ENCODE assay signal across 11 cellular contexts in genomic region chr11:65586676-65587075, GRCh38. TPM values are rescaled to one million over a fixed set of nuclear protein-coding genes. Genes with fewer than 3 reads are reported as not detected.
DNase-seq lines count a peak whose midpoint lies in the region; ATAC-seq and TF ChIP-seq lines count a peak whose summit lies in the region.
"Had no signal": no experiment of that assay in that cellular context is flagged by ENCODE, and none has a peak within 500 bp of the region (broad histone marks: within the 10 kb centered on the region; RNA-seq: fewer than 3 reads in every experiment).

No MANE protein-coding gene starts in this region.

- TF ChIP-seq CTCF in OCI-LY3 (IDR thresholded peaks at IDR 0.05; ENCODE audit: low read depth, low read length) (no peak), neural crest cell (conservative IDR thresholded peaks at IDR 0.05) (no peak)

- no peak for ATAC-seq in GM21825 (IDR thresholded peaks at IDR 0.05; ENCODE audit: unreplicated experiment)

- H2AFZ ChIP-seq in OCI-LY3 (ENCODE audit: low read depth, low read length), result no peak overlapping the region

- H3K27ac Mint-ChIP-seq in CD8-positive, alpha-beta memory T cell, result peak overlapping the region in 6 of 8 donors; percentile 11 to 83 (median 74)
- H3K27ac Mint-ChIP-seq in neural crest cell (ENCODE audit: unreplicated experiment), result no peak overlapping the region

- H3K4me3 ChIP-seq in CD8-positive, alpha-beta memory T cell (ENCODE audit: low read length), result no peak overlapping the region
- H3K4me3 ChIP-seq in OCI-LY3 (ENCODE audit: low read length), result no peak overlapping the region

- no peak overlapping the region for H3K27ac ChIP-seq in CD8-positive, alpha-beta memory T cell (ENCODE audit: low read depth, low read length)
- H3K27ac ChIP-seq in OCI-LY3 (ENCODE audit: low read length), result peak overlapping the region; percentile 93

- H3K9me3 ChIP-seq in CD8-positive, alpha-beta memory T cell (ENCODE audit: low read length), result no peaks in the 10 kb centered on the region
- no peaks in the 10 kb centered on the region for H3K9me3 ChIP-seq in OCI-LY3 (ENCODE audit: insufficient read depth, low read length)

- no peaks in the 10 kb centered on the region for H3K79me2 ChIP-seq in OCI-LY3 (ENCODE audit: low read length)

- H3K27me3 ChIP-seq in CD8-positive, alpha-beta memory T cell (ENCODE audit: insufficient read depth, low read length, poor library complexity, severe bottlenecking), result no peaks in the 10 kb centered on the region
- no peaks in the 10 kb centered on the region for H3K27me3 ChIP-seq in OCI-LY3 (ENCODE audit: low read depth, low read length)

- H3K9me3 Mint-ChIP-seq in CD8-positive, alpha-beta memory T cell, result no peaks in the 10 kb centered on the region
- no peaks in the 10 kb centered on the region for H3K9me3 Mint-ChIP-seq in neural crest cell

- H3K27me3 Mint-ChIP-seq in CD8-positive, alpha-beta memory T cell, result no peaks in the 10 kb centered on the region
- peaks cover 10% of the 10 kb centered on the region for H3K27me3 Mint-ChIP-seq in neural crest cell (ENCODE audit: low read depth)

- H3K4me2 ChIP-seq in OCI-LY3 (ENCODE audit: low read length), result peak overlapping the region; percentile 84

- peak overlapping the region; percentile 6; the same call in 1 of the 2 replicates for H3K9ac ChIP-seq in OCI-LY3 (ENCODE audit: low read length)

- no peaks in the 10 kb centered on the region for H4K20me1 ChIP-seq in OCI-LY3 (ENCODE audit: insufficient read depth, low read length)

- H3K4me3 Mint-ChIP-seq in CD8-positive, alpha-beta memory T cell, result no peak overlapping the region
- peak overlapping the region; percentile 41 for H3K4me3 Mint-ChIP-seq in neural crest cell

- H3K4me1 ChIP-seq in CD8-positive, alpha-beta memory T cell (ENCODE audit: insufficient read depth, low read length), result peaks cover 17% of the 10 kb centered on the region
- H3K4me1 ChIP-seq in OCI-LY3 (ENCODE audit: low read length), result peaks cover 48% of the 10 kb centered on the region

- POLR2A ChIA-PET in CD8-positive, alpha-beta memory T cell (lab: Charles Lee), result interaction anchor here (0.8 to 4.7 kb wide), 2 partner anchors 10 to 61 kb away, joined by 3 to 32 read pairs; partner anchors contain the start of genes EHBP1L1 and SCYL1

- CTCF ChIA-PET in CD8-positive, alpha-beta memory T cell (lab: Charles Lee), result interaction anchor here (1.2 to 11.9 kb wide), 7 partner anchors 7 to 74 kb away, joined by 4 to 258 read pairs (median 24); partner anchors contain the start of genes EHBP1L1, FAM89B and ZNRD2

- peaks cover 4 to 63% (median 5%) of the 10 kb centered on the region in 3 donors for H3K36me3 Mint-ChIP-seq in CD8-positive, alpha-beta memory T cell
- H3K36me3 Mint-ChIP-seq in neural crest cell (ENCODE audit: low read depth), result no peaks in the 10 kb centered on the region

- peaks cover 14% of the 10 kb centered on the region for H3K36me3 ChIP-seq in CD8-positive, alpha-beta memory T cell (ENCODE audit: insufficient read depth, low read length)
- peaks cover 15% of the 10 kb centered on the region for H3K36me3 ChIP-seq in OCI-LY3 (replicated peaks; ENCODE audit: low read depth, low read length)

- no peak for DNase-seq in CD8-positive, alpha-beta memory T cell
- DNase-seq in epidermal melanocyte (ENCODE audit: insufficient read length, low spot score) (peak; percentile 100), neural crest cell (ENCODE audit: low read depth, low spot score) (no peak), Ammon's horn (ENCODE audit: low spot score) (no peak), NCI-H2171 (lab: John Stamatoyannopoulos, UW) (no peak)
- no peak for DNase-seq in stimulated activated naive CD4-positive, alpha-beta T cell (lab: John Stamatoyannopoulos, UW)
- DNase-seq: effector CD4-positive, alpha-beta T cell; mammary epithelial cell; NCI-H526 had no signal

- peaks cover 18 to 31% (median 23%) of the 10 kb centered on the region in 3 donors for H3K4me1 Mint-ChIP-seq in CD8-positive, alpha-beta memory T cell
- H3K4me1 Mint-ChIP-seq in neural crest cell, result peaks cover 42% of the 10 kb centered on the region

RNA-seq across cellular contexts. Expression of gene KCNK7, which starts 8.9 kb away (rescaled TPM):
- total RNA-seq in CD8-positive, alpha-beta memory T cell, result under 1 TPM; 0.59 to 0.64 TPM
- not detected for polyA plus RNA-seq in CD8-positive, alpha-beta memory T cell
- total RNA-seq in neural crest cell, result 1.0 and 1.1 TPM in 2 replicates

RNA-seq across cellular contexts. Expression of gene EHBP1L1, which starts 10.8 kb away (rescaled TPM):
- total RNA-seq in CD8-positive, alpha-beta memory T cell, result 100 to 1,000 TPM in 1 of 2 experiments, 10 to 100 TPM in 1; 97.3 to 100 TPM
- 25.1 TPM for polyA plus RNA-seq in CD8-positive, alpha-beta memory T cell
- total RNA-seq in neural crest cell, result 13.6 and 15.3 TPM in 2 replicates

RNA-seq across cellular contexts. Expression of gene FAM89B, which starts 14.3 kb away (rescaled TPM):
- 10 to 100 TPM; 30.8 to 34.1 TPM for total RNA-seq in CD8-positive, alpha-beta memory T cell
- polyA plus RNA-seq in CD8-positive, alpha-beta memory T cell, result 138 TPM
- 82.4 and 86.3 TPM in 2 replicates for total RNA-seq in neural crest cell

RNA-seq across cellular contexts. Expression of gene ZNRD2, which starts 16.4 kb away (rescaled TPM):
- 10 to 100 TPM; 69.6 to 77.9 TPM for total RNA-seq in CD8-positive, alpha-beta memory T cell
- 81.4 TPM for polyA plus RNA-seq in CD8-positive, alpha-beta memory T cell
- 32.2 and 33.2 TPM in 2 replicates for total RNA-seq in neural crest cell

RNA-seq across cellular contexts. Expression of gene MAP3K11, which starts 27.3 kb away (rescaled TPM):
- total RNA-seq in CD8-positive, alpha-beta memory T cell, result 10 to 100 TPM; 61.6 to 65.5 TPM
- 23.5 TPM for polyA plus RNA-seq in CD8-positive, alpha-beta memory T cell
- 88.3 and 94.0 TPM in 2 replicates for total RNA-seq in neural crest cell
